Comparison of ENCODE assay signal across 8 cellular contexts in the genomic region with DNA sequence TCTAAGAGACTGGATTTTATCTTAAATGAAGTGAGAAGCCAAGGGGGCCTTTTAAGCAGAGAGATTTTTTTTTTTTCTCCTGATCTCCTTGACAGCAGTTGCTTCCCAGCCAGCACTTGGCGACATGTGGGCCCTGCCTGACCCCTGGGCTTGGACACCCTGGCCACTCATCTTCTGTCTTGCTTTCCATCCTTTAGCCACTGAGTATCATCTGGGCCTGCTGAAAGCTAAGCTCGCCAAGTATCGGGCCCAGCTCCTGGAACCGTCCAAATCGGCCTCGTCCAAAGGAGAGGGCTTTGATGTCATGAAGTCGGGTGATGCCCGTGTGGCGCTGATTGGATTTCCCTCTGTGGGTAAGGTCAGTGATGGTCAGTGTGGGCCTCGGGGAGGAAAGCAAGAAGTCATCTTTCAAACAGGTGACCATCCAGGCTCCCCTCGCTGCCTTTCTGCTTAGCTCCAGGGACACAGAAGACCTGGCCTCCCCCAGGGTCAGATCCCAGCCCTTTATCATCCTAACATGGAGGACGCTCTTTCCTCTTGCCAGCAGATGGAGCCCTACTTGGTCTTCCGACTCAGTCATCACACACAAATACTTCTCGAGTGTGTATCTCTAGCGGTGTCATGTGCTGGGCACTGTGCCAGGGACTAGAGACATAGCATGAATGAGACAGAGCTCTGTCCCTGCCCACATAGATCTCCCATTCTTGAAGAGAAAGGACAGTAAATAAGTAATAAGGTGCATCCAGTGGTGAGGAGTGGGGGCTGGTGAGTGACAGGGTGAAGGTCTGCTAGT. TPM values are rescaled to one million over a fixed set of nuclear protein-coding genes. Genes with fewer than 3 reads are reported as not detected.
DNase-seq lines count a peak whose midpoint lies in the region; ATAC-seq and TF ChIP-seq lines count a peak whose summit lies in the region.

No MANE protein-coding gene starts in this region.

- no peak for TF ChIP-seq POLR2A in NB4 (IDR thresholded peaks at IDR 0.05; ENCODE audit: extremely low read depth, insufficient read length)

- ATAC-seq in mucosa of descending colon (peak; percentile 63), GM19467 (IDR thresholded peaks at IDR 0.05; ENCODE audit: unreplicated experiment) (no peak), GM19395 (IDR thresholded peaks at IDR 0.05; ENCODE audit: unreplicated experiment) (no peak), HG03139 (IDR thresholded peaks at IDR 0.05; ENCODE audit: unreplicated experiment) (no peak)

- H3K4me3 ChIP-seq in NB4 (ENCODE audit: low read depth, low read length) (no peak overlapping the region), cardiac fibroblast (replicated peaks in 1 of 2; ENCODE audit: low read depth in 2 of 2, low read length in 2 of 2) (no peak overlapping the region), mucosa of descending colon (no peak overlapping the region)

- H3K9me3 ChIP-seq in mucosa of descending colon = no peaks in the 10 kb centered on the region

- DNase-seq in SIG-M5 treated with dmso at 0.1 percent for 504 hours (lab: John Stamatoyannopoulos, UW; ENCODE audit: unreplicated experiment) (peak; percentile 40), SIG-M5 (lab: John Stamatoyannopoulos, UW) (no peak), NB4 (ENCODE audit: low read depth) (peak; percentile 67), cardiac fibroblast (ENCODE audit: low read depth in 2 of 2) (peak; percentile 82 to 87), mucosa of descending colon (peak in 1 of 3 donors; percentile 25)

- TF ChIP-seq CTCF in NB4 (IDR thresholded peaks at IDR 0.05; ENCODE audit: low read depth, low read length) = peak; percentile 66
- peak; percentile 64 for TF ChIP-seq CTCF in cardiac fibroblast (IDR thresholded peaks at IDR 0.05; ENCODE audit: low read depth, low read length)
- TF ChIP-seq CTCF in mucosa of descending colon (IDR thresholded peaks at IDR 0.05) = no peak

- H3K36me3 ChIP-seq in mucosa of descending colon (ENCODE audit: low read depth) = no peaks in the 10 kb centered on the region

- H3K4me1 ChIP-seq in mucosa of descending colon (ENCODE audit: low read depth) = peaks cover 1% of the 10 kb centered on the region

- intact Hi-C loops in mucosa of descending colon (cut with DNase I, micrococcal nuclease) = no loop called here

RNA-seq across cellular contexts. Expression of a gene that starts 6.1 kb away (rescaled TPM):
- 10 to 100 TPM; 28.9 to 32.8 (median 32.6) TPM for total RNA-seq in mucosa of descending colon

RNA-seq across cellular contexts. Expression of a gene that starts 14.7 kb away (rescaled TPM):
- 1 to 10 TPM in 2 of 3 donors, under 1 TPM in 1; 0.60 to 2.0 (median 1.2) TPM for total RNA-seq in mucosa of descending colon

RNA-seq across cellular contexts. Expression of a gene that starts 54.6 kb away (rescaled TPM):
- 10 to 100 TPM in 1 of 3 donors, 1 to 10 TPM in 2; 5.8 to 24.4 (median 5.8) TPM for total RNA-seq in mucosa of descending colon

RNA-seq across cellular contexts. Expression of a gene that starts 54.8 kb away (rescaled TPM):
- 10 to 100 TPM; 26.0 to 33.9 (median 27.2) TPM for total RNA-seq in mucosa of descending colon
